2 cellular contexts compared by ENCODE assay signal in the genomic region with DNA sequence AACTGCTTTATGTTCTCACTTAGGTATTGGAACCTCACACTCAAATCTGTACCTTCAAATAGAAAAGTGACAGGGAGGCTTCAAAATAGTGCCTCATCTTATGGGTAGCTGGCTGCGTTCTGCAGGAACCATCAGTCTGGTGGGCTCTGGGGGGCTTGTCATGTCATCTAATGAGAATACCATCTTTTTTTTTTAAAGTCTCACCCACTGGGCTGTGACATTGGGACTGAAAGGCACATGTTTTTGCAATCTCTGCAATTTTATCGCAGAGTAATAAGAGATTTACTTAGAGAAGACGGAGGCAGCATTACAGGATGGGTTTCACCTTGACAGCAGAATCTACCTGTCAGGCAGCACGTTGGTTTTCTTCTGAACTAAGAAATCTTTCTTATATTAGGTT.
TF ChIP-seq lines count a peak whose summit lies in the region.

No MANE protein-coding gene starts in this region.

TF ChIP-seq in HepG2, 621 proteins besides CTCF, POLR2A, EP300 and RAD21:
- TF ChIP-seq ZNF737 (CRISPR knock-in tag; IDR thresholded peaks at IDR 0.05; ENCODE audit: borderline replicate concordance) (no peak), HOXA5 (CRISPR knock-in tag; IDR thresholded peaks at IDR 0.05) (no peak), ZNF746 (CRISPR knock-in tag; IDR thresholded peaks at IDR 0.05) (no peak), MAFK (conservative IDR thresholded peaks at IDR 0.05 in 1 of 2, IDR thresholded peaks at IDR 0.05 in 1 of 2; ENCODE audit: low read length in 2 of 2) (peak; percentile 2 to 35; a peak in 2 of 4 replicates), ZNF616 (CRISPR knock-in tag; IDR thresholded peaks at IDR 0.05; ENCODE audit: low read depth) (no peak)
TF ChIP-seq in HepG2: peak in this region for 1.

TF ChIP-seq in neural cell, 6 proteins besides CTCF, POLR2A, EP300 and RAD21:
- TF ChIP-seq MXI1 (conservative IDR thresholded peaks at IDR 0.05; ENCODE audit: poor library complexity, severe bottlenecking) (no peak), POLR2AphosphoS5 (IDR thresholded peaks at IDR 0.05) (peak; percentile 55)
TF ChIP-seq in neural cell: peak in this region for 1.
